In genomic region chr1:20697560-20697959, GRCh38 we compare ENCODE assay signal across 1 cellular context.
A peak's percentile ranks its signal among the peaks of the same experiment; 100 is the strongest.
TF ChIP-seq lines count a peak whose summit lies in the region.

No MANE protein-coding gene starts in this region.

TF ChIP-seq in K562, 482 proteins besides CTCF, POLR2A, EP300 and RAD21:
- no peak for TF ChIP-seq ZNF217 (CRISPR knock-in tag; IDR thresholded peaks at IDR 0.05)
- TF ChIP-seq ZNF740 (CRISPR knock-in tag; IDR thresholded peaks at IDR 0.05), result peak; percentile 74; the same call in 1 of the 2 replicates
- no peak for TF ChIP-seq ZNF740 (tag; IDR thresholded peaks at IDR 0.05)
